ENCODE assay signal across 22 cellular contexts in genomic region chr22:47176573-47177333, GRCh38.
DNase-seq lines count a peak whose midpoint lies in the region; ATAC-seq, FAIRE-seq and TF ChIP-seq lines count a peak whose summit lies in the region.
"Had no signal": no experiment of that assay in that cellular context is flagged by ENCODE, and none has a peak within 500 bp of the region (broad histone marks: within the 10 kb centered on the region; RNA-seq: fewer than 3 reads in every experiment).

No MANE protein-coding gene starts in this region.

- H2BK5ac ChIP-seq in H1 (ENCODE audit: low read depth, low read length): no peak overlapping the region
- no peak overlapping the region for H2BK5ac ChIP-seq in neuronal stem cell (ENCODE audit: low read length)

- no peak for TF ChIP-seq RAD21 in H1 (IDR thresholded peaks at IDR 0.05 in 1 of 2, conservative IDR thresholded peaks at IDR 0.05 in 1 of 2; ENCODE audit: low read depth in 2 of 2, low read length in 2 of 2)

- FAIRE-seq in H1 (lab: Jason Lieb, UNC): no peak
- FAIRE-seq: D721Med, H54 had no signal

- no peak overlapping the region for H3K27ac ChIP-seq in heart left ventricle
- no peak overlapping the region for H3K27ac ChIP-seq in left ventricle myocardium inferior (replicated peaks)
- H3K27ac ChIP-seq in H1 (ENCODE audit: low read depth, low read length): no peak overlapping the region
- no peak overlapping the region for H3K27ac ChIP-seq in neuronal stem cell (replicated peaks; ENCODE audit: low read length)
- H3K27ac ChIP-seq in transverse colon: no peak overlapping the region
- no peak overlapping the region for H3K27ac ChIP-seq in colonic mucosa
- H3K27ac ChIP-seq: body of pancreas, C4-2B had no signal

- no peak overlapping the region for H3K56ac ChIP-seq in H1 (replicated peaks; ENCODE audit: insufficient read length, low read depth, low read length)

- H3K36me3 ChIP-seq in heart left ventricle: peaks cover 0 to 2% (median 0%) of the 10 kb centered on the region in 9 donors
- H3K36me3 ChIP-seq in left ventricle myocardium inferior: peaks cover 15% of the 10 kb centered on the region
- 0 out of 8 replicates have a peak, but pooled peaks cover 0 to 2% (median 0%) of the 10 kb centered on the region in 4 experiments for H3K36me3 ChIP-seq in H1 (ENCODE audit: control insufficient read depth in 2 of 4, insufficient read depth in 4 of 4, low read length in 3 of 4)
- no peaks in the 10 kb centered on the region for H3K36me3 ChIP-seq in neuronal stem cell (replicated peaks in 1 of 2; ENCODE audit: control insufficient read depth in 2 of 2, insufficient read depth in 2 of 2, low read length in 2 of 2)
- H3K36me3 ChIP-seq in transverse colon: no peaks in the 10 kb centered on the region
- H3K36me3 ChIP-seq in colonic mucosa: no peaks in the 10 kb centered on the region

- TF ChIP-seq CTCF in heart left ventricle (IDR thresholded peaks at IDR 0.05) (no peak), left ventricle myocardium inferior (IDR thresholded peaks at IDR 0.05; ENCODE audit: borderline replicate concordance) (no peak), H1 (IDR thresholded peaks at IDR 0.05; ENCODE audit: control extremely low read depth in 1 of 3, insufficient read depth in 1 of 3, low read depth in 1 of 3, low read length in 3 of 3) (no peak), transverse colon (IDR thresholded peaks at IDR 0.05) (no peak), colonic mucosa (IDR thresholded peaks at IDR 0.05) (no peak)

- DNase-seq in heart left ventricle: peak in 4 of 5 donors; percentile 3 to 57 (median 12)
- DNase-seq in left ventricle myocardium inferior: no peak
- DNase-seq in H1 (ENCODE audit: low read depth in 1 of 2, low spot score in 2 of 2): no peak
- no peak for DNase-seq in neuronal stem cell (ENCODE audit: low spot score)
- DNase-seq in transverse colon: peak; percentile 1
- no peak for DNase-seq in DMS 273 (lab: John Stamatoyannopoulos, UW; ENCODE audit: unreplicated experiment)
- no peak for DNase-seq in colonic mucosa
- DNase-seq: activated CD4-positive, alpha-beta T cell treated with anti-CD3 and anti-CD28 coated beads for 1 hour; activated CD8-positive, alpha-beta memory T cell treated with anti-CD3 and anti-CD28 coated beads for 24 hours; activated naive CD8-positive, alpha-beta T cell treated with anti-CD3 and anti-CD28 coated beads for 36 hours; NCI-H1048; NCI-H187; NCI-H748 treated with DMSO at 0.1 percent for 48 hours; retina; stimulated activated CD4-positive, alpha-beta T cell treated with anti-CD3 and anti-CD28 coated beads, Interleukin-15, amount 100 ng/mL, for 24 hours; stimulated activated CD8-positive, alpha-beta memory T cell treated with anti-CD3 and anti-CD28 coated beads, Interleukin-4, amount 100 ng/mL, for 48 hours; substantia nigra had no signal

- H4K8ac ChIP-seq in H1 (ENCODE audit: extremely low read depth, insufficient read depth, low read length): peak overlapping the region; percentile 51; the same call in 1 of the 2 replicates
- no peak overlapping the region for H4K8ac ChIP-seq in neuronal stem cell (ENCODE audit: low read depth, low read length)

- H2BK20ac ChIP-seq in H1 (ENCODE audit: low read length): no peak overlapping the region

- H3K27me3 ChIP-seq in heart left ventricle (no peaks in the 10 kb centered on the region), left ventricle myocardium inferior (ENCODE audit: low read depth) (no peaks in the 10 kb centered on the region), H1 (replicated peaks in 1 of 4; ENCODE audit: control insufficient read depth in 3 of 4, extremely low read depth in 1 of 4, insufficient read depth in 3 of 4, low read length in 3 of 4) (no peaks in the 10 kb centered on the region), neuronal stem cell (ENCODE audit: control insufficient read depth in 3 of 3, insufficient read depth in 3 of 3, low read depth in 1 of 3, low read length in 3 of 3) (no peaks in the 10 kb centered on the region), transverse colon (no peaks in the 10 kb centered on the region), colonic mucosa (no peaks in the 10 kb centered on the region)
- H3K27me3 ChIP-seq: body of pancreas had no signal

- H4K5ac ChIP-seq in H1 (ENCODE audit: insufficient read length, low read depth, low read length): no peak overlapping the region

- ATAC-seq in heart left ventricle (no peak), HG03175 (IDR thresholded peaks at IDR 0.05; ENCODE audit: unreplicated experiment) (no peak)
- ATAC-seq: body of pancreas had no signal

- H3K4me3 ChIP-seq in heart left ventricle (no peak overlapping the region), left ventricle myocardium inferior (no peak overlapping the region), H1 (ENCODE audit: extremely low read depth in 1 of 4, insufficient read depth in 2 of 4, low read depth in 3 of 4, low read length in 4 of 4) (no peak overlapping the region), neuronal stem cell (ENCODE audit: low read length in 2 of 2) (peak overlapping the region in 1 of 2 donors; percentile 30), transverse colon (no peak overlapping the region), colonic mucosa (no peak overlapping the region)
- H3K4me3 ChIP-seq: body of pancreas had no signal

- H3K4me1 ChIP-seq in heart left ventricle (peaks cover 0 to 13% (median 2%) of the 10 kb centered on the region in 12 donors), left ventricle myocardium inferior (peaks cover 19% of the 10 kb centered on the region), H1 (replicated peaks in 1 of 4; ENCODE audit: control insufficient read depth in 3 of 4, insufficient read depth in 4 of 4, low read length in 3 of 4) (no peaks in the 10 kb centered on the region), neuronal stem cell (ENCODE audit: control insufficient read depth in 2 of 2, insufficient read depth in 1 of 2, low read depth in 1 of 2, low read length in 2 of 2) (no peaks in the 10 kb centered on the region), transverse colon (no peaks in the 10 kb centered on the region), colonic mucosa (no peaks in the 10 kb centered on the region)
- H3K4me1 ChIP-seq: body of pancreas had no signal

- H2AFZ ChIP-seq in H1 (ENCODE audit: low read length) (no peak overlapping the region), neuronal stem cell (ENCODE audit: low read length) (no peak overlapping the region)

- in situ Hi-C loops in transverse colon (cut with MboI; ENCODE audit: low pct_ligation_motif_present in 1 of 4, low pct_unique_long_range_greater_than_20kb in 1 of 4, low sequenced_read_pairs in 3 of 4): no loop called here

- H3K23me2 ChIP-seq in H1 (ENCODE audit: low read depth, low read length): no peaks in the 10 kb centered on the region

- H3K79me1 ChIP-seq in H1 (ENCODE audit: low read depth, low read length): no peaks in the 10 kb centered on the region
- peaks cover 4% of the 10 kb centered on the region for H3K79me1 ChIP-seq in neuronal stem cell (ENCODE audit: low read depth, low read length)

- intact Hi-C loops in heart left ventricle (cut with DNase I) (no loop called here), left ventricle myocardium inferior (cut with micrococcal nuclease) (no loop called here), transverse colon (cut with DNase I; ENCODE audit: low total_unique reads) (no loop called here), colonic mucosa (cut with DNase I) (no loop called here)

- H3K4me2 ChIP-seq in H1 (ENCODE audit: insufficient read depth in 1 of 2, low read depth in 2 of 2, low read length in 2 of 2): no peak overlapping the region
- H3K4me2 ChIP-seq in neuronal stem cell (ENCODE audit: insufficient read depth, low read length, poor library complexity, severe bottlenecking): no peak overlapping the region

- no peak overlapping the region for H2BK15ac ChIP-seq in H1 (ENCODE audit: low read length)
- no peak overlapping the region for H2BK15ac ChIP-seq in neuronal stem cell (ENCODE audit: low read length)

- TF ChIP-seq POLR2A in heart left ventricle (IDR thresholded peaks at IDR 0.05) (no peak), H1 (IDR thresholded peaks at IDR 0.05; ENCODE audit: control extremely low read depth in 1 of 2, low read depth in 2 of 2, low read length in 2 of 2) (no peak), transverse colon (IDR thresholded peaks at IDR 0.05) (no peak)

- H2BK120ac ChIP-seq in H1 (replicated peaks; ENCODE audit: low read depth, low read length): no peak overlapping the region
- H2BK120ac ChIP-seq in neuronal stem cell (ENCODE audit: low read depth, low read length): no peak overlapping the region

- H3K9ac ChIP-seq in H1 (replicated peaks in 1 of 4; ENCODE audit: extremely low read depth in 1 of 4, low read depth in 3 of 4, low read length in 3 of 4) (no peak overlapping the region), neuronal stem cell (ENCODE audit: low read depth, low read length, poor library complexity) (no peak overlapping the region), colonic mucosa (ENCODE audit: low read depth in 2 of 2, low read length in 2 of 2) (no peak overlapping the region)

- TF ChIP-seq EP300 in H1 (IDR thresholded peaks at IDR 0.05; ENCODE audit: borderline replicate concordance in 1 of 2, low read depth in 2 of 2, low read length in 2 of 2) (no peak), transverse colon (IDR thresholded peaks at IDR 0.05; ENCODE audit: low read depth) (no peak)

- H3K4ac ChIP-seq in H1 (replicated peaks; ENCODE audit: insufficient read length, low read depth, low read length) (no peak overlapping the region), neuronal stem cell (ENCODE audit: low read length) (no peak overlapping the region)

- H4K20me1 ChIP-seq in H1 (replicated peaks in 1 of 2; ENCODE audit: control insufficient read depth in 1 of 2, insufficient read depth in 2 of 2, low read length in 2 of 2): no peaks in the 10 kb centered on the region

- POLR2A ChIA-PET in H1 (lab: Charles Lee; ENCODE audit: partially characterized antibody): interaction anchor here (0.9 kb wide), 1 partner anchor 13 kb away, joined by 3 read pairs; no protein-coding TSS in a partner anchor

- H3K14ac ChIP-seq in H1 (ENCODE audit: insufficient read length) (no peak overlapping the region), neuronal stem cell (ENCODE audit: low read length) (peak overlapping the region; percentile 71)

- H3K18ac ChIP-seq in H1 (ENCODE audit: extremely low read depth, low read length): no peak overlapping the region
- H3K18ac ChIP-seq in neuronal stem cell (ENCODE audit: low read length): no peak overlapping the region

- H3K23ac ChIP-seq in H1 (ENCODE audit: insufficient read length) (no peak overlapping the region), neuronal stem cell (ENCODE audit: low read depth, low read length, poor library complexity) (no peak overlapping the region)

- H2BK12ac ChIP-seq in H1 (ENCODE audit: low read depth, low read length): no peak overlapping the region
- no peak overlapping the region for H2BK12ac ChIP-seq in neuronal stem cell (ENCODE audit: low read length)

- no peaks in the 10 kb centered on the region for H3K79me2 ChIP-seq in H1 (ENCODE audit: control insufficient read depth in 1 of 2, insufficient read depth in 2 of 2, low read length in 2 of 2)

- no peaks in the 10 kb centered on the region for H3K9me3 ChIP-seq in heart left ventricle
- H3K9me3 ChIP-seq in left ventricle myocardium inferior (replicated peaks): no peaks in the 10 kb centered on the region
- peaks cover 20 to 38% of the 10 kb centered on the region in 2 experiments for H3K9me3 ChIP-seq in H1 (ENCODE audit: insufficient read depth in 2 of 2, low read depth in 1 of 2, low read length in 1 of 2)
- peaks cover 0 to 8% of the 10 kb centered on the region in 2 donors for H3K9me3 ChIP-seq in neuronal stem cell (replicated peaks in 1 of 2; ENCODE audit: control insufficient read depth in 2 of 2, insufficient read depth in 1 of 2, low read depth in 1 of 2, low read length in 2 of 2)
- no peaks in the 10 kb centered on the region for H3K9me3 ChIP-seq in transverse colon
- no peaks in the 10 kb centered on the region for H3K9me3 ChIP-seq in colonic mucosa
- H3K9me3 ChIP-seq: body of pancreas had no signal

- H4K91ac ChIP-seq in H1 (replicated peaks; ENCODE audit: insufficient read length, low read length): no peak overlapping the region
- no peak overlapping the region for H4K91ac ChIP-seq in neuronal stem cell (ENCODE audit: low read depth, low read length, poor library complexity)

- no peak overlapping the region for H2AK5ac ChIP-seq in H1 (ENCODE audit: low read depth, low read length)
- no peak overlapping the region for H2AK5ac ChIP-seq in neuronal stem cell (ENCODE audit: low read depth, low read length)

- CTCF ChIA-PET in H1 (lab: Charles Lee; ENCODE audit: partially characterized antibody): no interaction called here

- WGBS in heart left ventricle, 4 donors: 94 to 99% (median 96%) methylated on average over 12 to 24 of the region's 24 CpGs
- 89% methylated on average over 24 of the region's 24 CpGs; no CpG with 5 or more reads in 1 of the 2 experiments for WGBS in H1 (ENCODE audit: extremely low coverage in 1 of 2, insufficient coverage in 1 of 2, insufficient read length in 1 of 2, insufficient replicate concordance in 2 of 2, low coverage in 1 of 2, low lambda C conversion rate in 2 of 2, missing lambda C conversion rate in 1 of 2), 2 experiments
- WGBS in neuronal stem cell (ENCODE audit: extremely low coverage in 2 of 2, insufficient read length in 2 of 2, insufficient replicate concordance in 1 of 2), 2 donors: no CpG with 5 or more reads among the region's 24 CpGs
- 89 to 100% methylated on average over 2 to 24 of the region's 24 CpGs for WGBS in transverse colon (ENCODE audit: low coverage in 1 of 2), 2 donors

Comparison
In these comparisons a context has a peak if more than half of its experiments do, and no peak if none do; other contexts are left out.
1. DNase-seq: peak in heart left ventricle (4 of 5) and transverse colon (single experiment); none in left ventricle myocardium inferior (single experiment), H1 (0 of 2), neuronal stem cell (single experiment), DMS 273 (single experiment) and colonic mucosa (single experiment).